1 cellular context compared by ENCODE assay signal in the genomic region with DNA sequence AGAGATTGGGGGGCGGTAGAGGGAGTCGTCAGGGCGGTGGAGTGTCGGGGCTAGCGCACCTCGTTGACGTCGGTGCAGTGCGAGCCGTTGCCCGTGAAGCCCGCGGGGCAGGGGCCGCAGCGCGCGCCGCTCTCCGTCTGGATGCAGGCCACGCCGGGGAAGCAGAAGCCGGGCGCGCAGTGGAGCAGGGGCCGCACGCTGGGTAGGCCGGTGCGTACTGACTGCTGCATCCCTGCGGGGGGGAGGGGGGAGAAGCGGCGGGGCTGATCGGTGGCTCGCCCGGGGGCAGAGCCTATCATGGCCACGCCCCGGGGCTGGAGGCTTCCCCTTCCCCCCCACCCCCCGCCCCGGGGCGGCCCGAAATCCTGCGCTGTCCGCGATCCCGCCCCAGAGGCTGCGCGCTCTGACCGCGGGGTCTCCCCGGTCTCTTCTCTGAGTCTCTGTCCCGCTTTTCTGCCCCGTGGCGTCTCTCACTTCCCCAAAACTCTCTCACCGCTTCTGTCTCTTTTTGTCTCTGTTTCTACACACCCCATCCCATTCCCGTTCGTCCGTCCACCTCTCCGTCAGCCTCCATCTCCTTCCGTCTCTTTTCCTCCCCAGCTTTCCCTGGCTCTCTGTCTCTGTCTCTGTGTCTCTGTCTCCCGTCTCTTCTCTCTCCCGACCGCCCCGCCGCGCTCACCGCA.
TF ChIP-seq lines count a peak whose summit lies in the region.

No MANE protein-coding gene starts in this region.

TF ChIP-seq in SK-N-SH, 30 proteins besides CTCF, POLR2A, EP300 and RAD21 (continued from another document):
- TF ChIP-seq, protein P1, sequence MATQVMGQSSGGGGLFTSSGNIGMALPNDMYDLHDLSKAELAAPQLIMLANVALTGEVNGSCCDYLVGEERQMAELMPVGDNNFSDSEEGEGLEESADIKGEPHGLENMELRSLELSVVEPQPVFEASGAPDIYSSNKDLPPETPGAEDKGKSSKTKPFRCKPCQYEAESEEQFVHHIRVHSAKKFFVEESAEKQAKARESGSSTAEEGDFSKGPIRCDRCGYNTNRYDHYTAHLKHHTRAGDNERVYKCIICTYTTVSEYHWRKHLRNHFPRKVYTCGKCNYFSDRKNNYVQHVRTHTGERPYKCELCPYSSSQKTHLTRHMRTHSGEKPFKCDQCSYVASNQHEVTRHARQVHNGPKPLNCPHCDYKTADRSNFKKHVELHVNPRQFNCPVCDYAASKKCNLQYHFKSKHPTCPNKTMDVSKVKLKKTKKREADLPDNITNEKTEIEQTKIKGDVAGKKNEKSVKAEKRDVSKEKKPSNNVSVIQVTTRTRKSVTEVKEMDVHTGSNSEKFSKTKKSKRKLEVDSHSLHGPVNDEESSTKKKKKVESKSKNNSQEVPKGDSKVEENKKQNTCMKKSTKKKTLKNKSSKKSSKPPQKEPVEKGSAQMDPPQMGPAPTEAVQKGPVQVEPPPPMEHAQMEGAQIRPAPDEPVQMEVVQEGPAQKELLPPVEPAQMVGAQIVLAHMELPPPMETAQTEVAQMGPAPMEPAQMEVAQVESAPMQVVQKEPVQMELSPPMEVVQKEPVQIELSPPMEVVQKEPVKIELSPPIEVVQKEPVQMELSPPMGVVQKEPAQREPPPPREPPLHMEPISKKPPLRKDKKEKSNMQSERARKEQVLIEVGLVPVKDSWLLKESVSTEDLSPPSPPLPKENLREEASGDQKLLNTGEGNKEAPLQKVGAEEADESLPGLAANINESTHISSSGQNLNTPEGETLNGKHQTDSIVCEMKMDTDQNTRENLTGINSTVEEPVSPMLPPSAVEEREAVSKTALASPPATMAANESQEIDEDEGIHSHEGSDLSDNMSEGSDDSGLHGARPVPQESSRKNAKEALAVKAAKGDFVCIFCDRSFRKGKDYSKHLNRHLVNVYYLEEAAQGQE (IDR thresholded peaks at IDR 0.05; ENCODE audit: low read depth, low read length), result no peak
- TF ChIP-seq TCF12 (IDR thresholded peaks at IDR 0.05), result no peak
- TF ChIP-seq, protein P2, sequence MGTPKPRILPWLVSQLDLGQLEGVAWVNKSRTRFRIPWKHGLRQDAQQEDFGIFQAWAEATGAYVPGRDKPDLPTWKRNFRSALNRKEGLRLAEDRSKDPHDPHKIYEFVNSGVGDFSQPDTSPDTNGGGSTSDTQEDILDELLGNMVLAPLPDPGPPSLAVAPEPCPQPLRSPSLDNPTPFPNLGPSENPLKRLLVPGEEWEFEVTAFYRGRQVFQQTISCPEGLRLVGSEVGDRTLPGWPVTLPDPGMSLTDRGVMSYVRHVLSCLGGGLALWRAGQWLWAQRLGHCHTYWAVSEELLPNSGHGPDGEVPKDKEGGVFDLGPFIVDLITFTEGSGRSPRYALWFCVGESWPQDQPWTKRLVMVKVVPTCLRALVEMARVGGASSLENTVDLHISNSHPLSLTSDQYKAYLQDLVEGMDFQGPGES (IDR thresholded peaks at IDR 0.05; ENCODE audit: low read depth, low read length), result no peak
- TF ChIP-seq, protein P3, sequence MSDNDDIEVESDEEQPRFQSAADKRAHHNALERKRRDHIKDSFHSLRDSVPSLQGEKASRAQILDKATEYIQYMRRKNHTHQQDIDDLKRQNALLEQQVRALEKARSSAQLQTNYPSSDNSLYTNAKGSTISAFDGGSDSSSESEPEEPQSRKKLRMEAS (IDR thresholded peaks at IDR 0.05; ENCODE audit: low read depth), result no peak
- no peak for TF ChIP-seq EZH2phosphoT487 (IDR thresholded peaks at IDR 0.05; ENCODE audit: borderline replicate concordance, low read depth)
- TF ChIP-seq, protein P4, sequence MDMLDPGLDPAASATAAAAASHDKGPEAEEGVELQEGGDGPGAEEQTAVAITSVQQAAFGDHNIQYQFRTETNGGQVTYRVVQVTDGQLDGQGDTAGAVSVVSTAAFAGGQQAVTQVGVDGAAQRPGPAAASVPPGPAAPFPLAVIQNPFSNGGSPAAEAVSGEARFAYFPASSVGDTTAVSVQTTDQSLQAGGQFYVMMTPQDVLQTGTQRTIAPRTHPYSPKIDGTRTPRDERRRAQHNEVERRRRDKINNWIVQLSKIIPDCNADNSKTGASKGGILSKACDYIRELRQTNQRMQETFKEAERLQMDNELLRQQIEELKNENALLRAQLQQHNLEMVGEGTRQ (IDR thresholded peaks at IDR 0.05; ENCODE audit: borderline replicate concordance, low read depth, low read length), result no peak
- TF ChIP-seq NRF1 (IDR thresholded peaks at IDR 0.05; ENCODE audit: low read depth, low read length), result no peak
- TF ChIP-seq ELF1 (IDR thresholded peaks at IDR 0.05), result no peak
- TF ChIP-seq, protein P5, sequence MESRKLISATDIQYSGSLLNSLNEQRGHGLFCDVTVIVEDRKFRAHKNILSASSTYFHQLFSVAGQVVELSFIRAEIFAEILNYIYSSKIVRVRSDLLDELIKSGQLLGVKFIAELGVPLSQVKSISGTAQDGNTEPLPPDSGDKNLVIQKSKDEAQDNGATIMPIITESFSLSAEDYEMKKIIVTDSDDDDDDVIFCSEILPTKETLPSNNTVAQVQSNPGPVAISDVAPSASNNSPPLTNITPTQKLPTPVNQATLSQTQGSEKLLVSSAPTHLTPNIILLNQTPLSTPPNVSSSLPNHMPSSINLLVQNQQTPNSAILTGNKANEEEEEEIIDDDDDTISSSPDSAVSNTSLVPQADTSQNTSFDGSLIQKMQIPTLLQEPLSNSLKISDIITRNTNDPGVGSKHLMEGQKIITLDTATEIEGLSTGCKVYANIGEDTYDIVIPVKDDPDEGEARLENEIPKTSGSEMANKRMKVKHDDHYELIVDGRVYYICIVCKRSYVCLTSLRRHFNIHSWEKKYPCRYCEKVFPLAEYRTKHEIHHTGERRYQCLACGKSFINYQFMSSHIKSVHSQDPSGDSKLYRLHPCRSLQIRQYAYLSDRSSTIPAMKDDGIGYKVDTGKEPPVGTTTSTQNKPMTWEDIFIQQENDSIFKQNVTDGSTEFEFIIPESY (IDR thresholded peaks at IDR 0.05; ENCODE audit: borderline replicate concordance, low read depth), result no peak
- TF ChIP-seq JUND (IDR thresholded peaks at IDR 0.05), result no peak
- no peak for TF ChIP-seq MEF2A (IDR thresholded peaks at IDR 0.05; ENCODE audit: borderline replicate concordance, low read depth)
- TF ChIP-seq SIN3A (IDR thresholded peaks at IDR 0.05; ENCODE audit: borderline replicate concordance, low read depth, low read length), result no peak
- TF ChIP-seq FOSL2 (IDR thresholded peaks at IDR 0.05; ENCODE audit: borderline replicate concordance, low read depth), result no peak
